Comparison of ENCODE assay signal across 8 cellular contexts in the genomic region with DNA sequence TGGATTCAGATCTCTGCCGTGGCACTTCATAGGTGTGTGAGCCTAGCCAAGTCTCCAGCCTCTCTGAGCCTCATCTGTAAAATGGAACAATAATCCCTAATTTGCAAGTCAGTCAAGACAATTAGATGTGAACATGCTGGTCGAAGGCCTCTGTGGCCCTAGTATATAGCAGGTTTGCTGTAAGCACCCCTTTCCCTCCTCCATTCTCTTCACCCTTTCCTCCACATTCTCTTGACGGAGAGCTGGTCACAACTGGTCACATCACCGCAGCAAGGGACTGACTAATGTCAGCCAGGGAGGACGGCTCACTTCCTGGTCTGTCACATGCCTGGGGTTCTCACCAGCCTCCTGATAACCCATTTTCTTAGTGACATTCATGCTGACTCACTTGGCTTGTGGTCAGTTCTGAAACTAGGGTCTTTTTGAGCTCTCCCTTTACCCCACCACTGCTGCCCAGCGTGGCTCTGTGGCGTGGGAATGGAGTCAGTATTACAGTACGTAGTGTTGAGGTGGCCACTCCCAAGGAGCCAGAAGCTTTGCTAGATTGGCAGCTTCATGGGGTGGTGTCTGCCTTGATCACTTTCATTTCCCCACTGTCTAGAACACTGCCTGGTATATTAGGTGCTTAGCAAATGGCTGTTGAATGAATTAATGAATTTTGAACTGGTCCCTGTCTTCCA. TPM values are rescaled to one million over a fixed set of nuclear protein-coding genes. Genes with fewer than 3 reads are reported as not detected.
DNase-seq lines count a peak whose midpoint lies in the region; ATAC-seq and TF ChIP-seq lines count a peak whose summit lies in the region.

No MANE protein-coding gene starts in this region.

- WGBS in body of pancreas, 2 donors: 78 to 80% methylated on average over 8 of the region's 8 CpGs

- H3K9me3 Mint-ChIP-seq in osteocyte (ENCODE audit: unreplicated experiment): peaks cover 5% of the 10 kb centered on the region

- H3K36me3 Mint-ChIP-seq in osteocyte (ENCODE audit: unreplicated experiment): peaks cover 12% of the 10 kb centered on the region

- peak in 1 of 3 donors; percentile 31 for TF ChIP-seq POLR2A in body of pancreas (IDR thresholded peaks at IDR 0.05)

- peak; percentile 94 for DNase-seq in CD1c-positive myeloid dendritic cell (ENCODE audit: extremely low spot score)
- DNase-seq in body of pancreas: peak in 1 of 4 donors; percentile 71
- DNase-seq in osteocyte (ENCODE audit: extremely low spot score, unreplicated experiment): no peak
- DNase-seq in cortex of kidney (lab: John Stamatoyannopoulos, UW): no peak
- DNase-seq in DMS53 (lab: John Stamatoyannopoulos, UW): no peak

- no peak overlapping the region for H3K4me3 Mint-ChIP-seq in osteocyte (ENCODE audit: unreplicated experiment)

- no peaks in the 10 kb centered on the region for H3K9me3 ChIP-seq in body of pancreas

- no peaks in the 10 kb centered on the region for H3K4me1 ChIP-seq in body of pancreas

- no peaks in the 10 kb centered on the region for H3K36me3 ChIP-seq in body of pancreas (replicated peaks in 1 of 2; ENCODE audit: insufficient read depth in 1 of 2, low read depth in 2 of 2)

- no peak for TF ChIP-seq CTCF in body of pancreas (IDR thresholded peaks at IDR 0.05)
- TF ChIP-seq CTCF in osteocyte (IDR thresholded peaks at IDR 0.05): no peak

- H3K4me3 ChIP-seq in body of pancreas: no peak overlapping the region

- peak overlapping the region in 1 of 4 donors; percentile 68 for H3K27ac ChIP-seq in body of pancreas

- H3K27ac Mint-ChIP-seq in osteocyte (ENCODE audit: unreplicated experiment): peak overlapping the region; percentile 81

- peaks cover 39% of the 10 kb centered on the region for H3K4me1 Mint-ChIP-seq in osteocyte (ENCODE audit: unreplicated experiment)

- H3K27me3 Mint-ChIP-seq in osteocyte (ENCODE audit: unreplicated experiment): no peaks in the 10 kb centered on the region

- intact Hi-C loops in body of pancreas (cut with DNase I): no loop called here

- no peaks in the 10 kb centered on the region for H3K27me3 ChIP-seq in body of pancreas

- ATAC-seq in GM19397 (IDR thresholded peaks at IDR 0.05; ENCODE audit: unreplicated experiment): peak; percentile 64
- peak; percentile 69 for ATAC-seq in HG03521 (IDR thresholded peaks at IDR 0.05; ENCODE audit: unreplicated experiment)
- peak; percentile 34 for ATAC-seq in body of pancreas
- no peak for ATAC-seq in HG03135 (IDR thresholded peaks at IDR 0.05; ENCODE audit: unreplicated experiment)

RNA-seq across cellular contexts. Expression of a gene that starts 47.8 kb away (rescaled TPM):
- total RNA-seq in body of pancreas: 10 to 100 TPM; 46.5 to 93.1 TPM
- 174 and 175 TPM in 2 replicates for total RNA-seq in osteocyte
